1 cellular context compared by ENCODE assay signal in genomic region chr9:34647651-34648050, GRCh38.
TF ChIP-seq lines count a peak whose summit lies in the region.

No MANE protein-coding gene starts in this region.

TF ChIP-seq in K562, 482 proteins besides CTCF, POLR2A, EP300 and RAD21:
- TF ChIP-seq SMAD1 (IDR thresholded peaks at IDR 0.05; ENCODE audit: low read depth, low read length, partially characterized antibody) (no peak), ZNF592 (IDR thresholded peaks at IDR 0.05) (peak; percentile 52; the same call in 1 of the 2 replicates), ZNF316 (IDR thresholded peaks at IDR 0.05) (no peak), KDM5B (IDR thresholded peaks at IDR 0.05; ENCODE audit: insufficient replicate concordance, low read depth, low read length) (no peak), USF1 (CRISPR knock-in tag; IDR thresholded peaks at IDR 0.05) (peak; percentile 60), JUND (IDR thresholded peaks at IDR 0.05; ENCODE audit: borderline replicate concordance, low read depth, low read length) (no peak), JUND (tag; IDR thresholded peaks at IDR 0.05; ENCODE audit: borderline replicate concordance, low read depth, low read length) (0 out of 3 replicates have a peak, but pooled peaks have one; percentile 10), ESRRA (IDR thresholded peaks at IDR 0.05; ENCODE audit: borderline replicate concordance, low read depth) (no peak), FOXK1 (CRISPR knock-in tag; IDR thresholded peaks at IDR 0.05; ENCODE audit: borderline replicate concordance) (no peak), MYBL2 (IDR thresholded peaks at IDR 0.05; ENCODE audit: low read depth) (no peak), MYBL2 (CRISPR knock-in tag; IDR thresholded peaks at IDR 0.05; ENCODE audit: borderline replicate concordance) (no peak), NR2C2 (CRISPR knock-in tag; IDR thresholded peaks at IDR 0.05) (no peak), NR2C2 (tag; IDR thresholded peaks at IDR 0.05) (no peak), POLR3G (IDR thresholded peaks at IDR 0.05; ENCODE audit: extremely low read depth, insufficient read length, insufficient replicate concordance) (no peak), ZNF696 (CRISPR knock-in tag; conservative IDR thresholded peaks at IDR 0.05) (no peak), IRF1 (CRISPR knock-in tag; IDR thresholded peaks at IDR 0.05; ENCODE audit: borderline replicate concordance) (no peak), SNAPC5 (CRISPR knock-in tag; IDR thresholded peaks at IDR 0.05) (no peak), RAD51 (IDR thresholded peaks at IDR 0.05; ENCODE audit: borderline replicate concordance, low read depth) (peak; percentile 27; the same call in 1 of the 2 replicates), SOX6 (IDR thresholded peaks at IDR 0.05) (no peak), HSF4 (CRISPR knock-in tag; IDR thresholded peaks at IDR 0.05; ENCODE audit: borderline replicate concordance) (no peak), PML (IDR thresholded peaks at IDR 0.05; ENCODE audit: low read length) (no peak), ETV1 (tag; conservative IDR thresholded peaks at IDR 0.05; ENCODE audit: low read depth) (no peak), HNRNPK (IDR thresholded peaks at IDR 0.05; ENCODE audit: low read depth, low read length, poor library complexity, severe bottlenecking) (no peak), NR2C1 (IDR thresholded peaks at IDR 0.05) (no peak), NR2C1 (tag; IDR thresholded peaks at IDR 0.05) (no peak), PKNOX1 (IDR thresholded peaks at IDR 0.05) (peak; percentile 79), CTBP1 (IDR thresholded peaks at IDR 0.05; ENCODE audit: borderline replicate concordance) (peak; percentile 23; the same call in 1 of the 2 replicates), CEBPZ (IDR thresholded peaks at IDR 0.05; ENCODE audit: borderline replicate concordance, low read depth, low read length) (no peak), SMARCE1 (IDR thresholded peaks at IDR 0.05) (no peak), ZFP1 (CRISPR knock-in tag; IDR thresholded peaks at IDR 0.05) (no peak), MECOM (CRISPR knock-in tag; IDR thresholded peaks at IDR 0.05) (no peak), ZNF217 (CRISPR knock-in tag; IDR thresholded peaks at IDR 0.05) (no peak), ZNF277 (CRISPR knock-in tag; IDR thresholded peaks at IDR 0.05; ENCODE audit: borderline replicate concordance) (no peak), MITF (IDR thresholded peaks at IDR 0.05) (peak; percentile 63; the same call in 1 of the 2 replicates), TAF9B (IDR thresholded peaks at IDR 0.05; ENCODE audit: partially characterized antibody) (no peak)
